Comparison of ENCODE assay signal across 22 cellular contexts in genomic region chr7:120442838-120443237, GRCh38.
DNase-seq lines count a peak whose midpoint lies in the region; ATAC-seq and TF ChIP-seq lines count a peak whose summit lies in the region.
"Had no signal": no experiment of that assay in that cellular context is flagged by ENCODE, and none has a peak within 500 bp of the region (broad histone marks: within the 10 kb centered on the region; RNA-seq: fewer than 3 reads in every experiment).

No MANE protein-coding gene starts in this region.

- no peaks in the 10 kb centered on the region for H3K27me3 Mint-ChIP-seq in activated CD4-positive, alpha-beta T cell treated with anti-CD3 and anti-CD28 coated beads, Interleukin-2, amount 10 ng/mL, durations not matched to agents 24 days and 14 days
- H3K27me3 Mint-ChIP-seq: activated CD8-positive, alpha-beta memory T cell treated with anti-CD3 and anti-CD28 coated beads, Interleukin-2, amount 10 ng/mL, durations not matched to agents 7 days and 5 days had no signal

- H3K27ac ChIP-seq in left lung (no peak overlapping the region), PC-9 (no peak overlapping the region)
- H3K27ac ChIP-seq: ascending aorta, neural progenitor cell, upper lobe of left lung had no signal

- H3K36me3 ChIP-seq in left lung (no peaks in the 10 kb centered on the region), PC-9 (ENCODE audit: low read depth) (no peaks in the 10 kb centered on the region)
- H3K36me3 ChIP-seq: ascending aorta, BE2C, neural progenitor cell, upper lobe of left lung had no signal

- H3K4me3 Mint-ChIP-seq in activated CD4-positive, alpha-beta T cell treated with anti-CD3 and anti-CD28 coated beads, Interleukin-2, amount 10 ng/mL, durations not matched to agents 24 days and 14 days = no peak overlapping the region
- H3K4me3 Mint-ChIP-seq: activated CD8-positive, alpha-beta memory T cell treated with anti-CD3 and anti-CD28 coated beads, Interleukin-2, amount 10 ng/mL, durations not matched to agents 7 days and 5 days; GM23338; neural progenitor cell had no signal

- H3K9me3 ChIP-seq in left lung = no peaks in the 10 kb centered on the region
- no peaks in the 10 kb centered on the region for H3K9me3 ChIP-seq in PC-9 (ENCODE audit: insufficient read depth, low read depth)
- H3K9me3 ChIP-seq: ascending aorta, BE2C, upper lobe of left lung had no signal

- H3K4me1 Mint-ChIP-seq in activated CD4-positive, alpha-beta T cell treated with anti-CD3 and anti-CD28 coated beads, Interleukin-2, amount 10 ng/mL, durations not matched to agents 24 days and 14 days = no peaks in the 10 kb centered on the region
- H3K4me1 Mint-ChIP-seq: activated CD8-positive, alpha-beta memory T cell treated with anti-CD3 and anti-CD28 coated beads, Interleukin-2, amount 10 ng/mL, durations not matched to agents 7 days and 5 days; GM23338 had no signal

- no peak overlapping the region for H3K27ac Mint-ChIP-seq in activated CD4-positive, alpha-beta T cell treated with anti-CD3 and anti-CD28 coated beads, Interleukin-2, amount 10 ng/mL, durations not matched to agents 24 days and 14 days
- H3K27ac Mint-ChIP-seq: activated CD8-positive, alpha-beta memory T cell treated with anti-CD3 and anti-CD28 coated beads, Interleukin-2, amount 10 ng/mL, durations not matched to agents 7 days and 5 days; GM23338; neural progenitor cell had no signal

- no peaks in the 10 kb centered on the region; the same call in 1 of the 2 replicates for H3K9me2 ChIP-seq in PC-9 (ENCODE audit: insufficient read depth)

- H3K9me3 Mint-ChIP-seq in activated CD4-positive, alpha-beta T cell treated with anti-CD3 and anti-CD28 coated beads, Interleukin-2, amount 10 ng/mL, durations not matched to agents 24 days and 14 days = no peaks in the 10 kb centered on the region
- H3K9me3 Mint-ChIP-seq: GM23338, neural progenitor cell had no signal

- intact Hi-C loops in left lung (cut with DNase I) = no loop called here
- intact Hi-C loops in PC-9 (cut with micrococcal nuclease; ENCODE audit: unreplicated experiment) = no loop called here
- intact Hi-C loops in activated CD4-positive, alpha-beta T cell treated with anti-CD3 and anti-CD28 coated beads, Interleukin-2, amount 10 ng/mL, durations not matched to agents 24 days and 14 days (cut with micrococcal nuclease) = no loop called here

- no peaks in the 10 kb centered on the region for H3K4me1 ChIP-seq in left lung
- no peaks in the 10 kb centered on the region for H3K4me1 ChIP-seq in PC-9 (replicated peaks; ENCODE audit: insufficient read depth)
- H3K4me1 ChIP-seq: ascending aorta, BE2C, neural progenitor cell, upper lobe of left lung had no signal

- H2AFZ ChIP-seq in PC-9 = no peak overlapping the region
- H2AFZ ChIP-seq: GM23338, neural progenitor cell had no signal

- H3K27me3 ChIP-seq in left lung (no peaks in the 10 kb centered on the region), PC-9 (ENCODE audit: insufficient read depth, low read depth) (no peaks in the 10 kb centered on the region)
- H3K27me3 ChIP-seq: ascending aorta, BE2C, neural progenitor cell, upper lobe of left lung had no signal

- TF ChIP-seq CTCF in left lung (IDR thresholded peaks at IDR 0.05) = no peak
- no peak for TF ChIP-seq CTCF in PC-9 (conservative IDR thresholded peaks at IDR 0.05)

- no TSS peak for BruUV-seq in PC-9 (replicated peaks; lab: Mats Ljungman, UMichigan)

- H3K4me2 ChIP-seq in PC-9 = no peak overlapping the region
- H3K4me2 ChIP-seq: GM23338, neural progenitor cell had no signal

- H3F3A ChIP-seq in PC-9 (ENCODE audit: insufficient read depth, low read depth) = no peaks in the 10 kb centered on the region

- CTCF ChIA-PET in PC-9 (lab: Charles Lee) = no interaction called here

- peak; percentile 55 for ATAC-seq in GM18907 (IDR thresholded peaks at IDR 0.05; ENCODE audit: unreplicated experiment)
- peak; percentile 24 for ATAC-seq in GM21786 (IDR thresholded peaks at IDR 0.05; ENCODE audit: unreplicated experiment)
- peak; percentile 57 for ATAC-seq in HG03045 (IDR thresholded peaks at IDR 0.05; ENCODE audit: unreplicated experiment)
- ATAC-seq in left lung = peak; percentile 74
- ATAC-seq: activated CD4-positive, CD25-positive, alpha-beta regulatory T cell treated with anti-CD3 and anti-CD28 coated beads, Interleukin-2, amount 50 U/mL, for 24 hours; activated CD8-positive, alpha-beta memory T cell treated with anti-CD3 and anti-CD28 coated beads, Interleukin-2, amount 10 ng/mL, durations not matched to agents 7 days and 5 days; GM23338; stimulated activated naive CD8-positive, alpha-beta T cell treated with anti-CD3 and anti-CD28 coated beads, Interleukin-15, Interleukin-2, amounts not matched to agents 100 U/mL and 50 U/mL, for 24 hours had no signal

- H3K79me2 ChIP-seq in PC-9 (ENCODE audit: low read depth) = no peaks in the 10 kb centered on the region

- H4K20me1 ChIP-seq in PC-9 (ENCODE audit: insufficient read depth) = no peaks in the 10 kb centered on the region

- H3K4me3 ChIP-seq in left lung = no peak overlapping the region
- H3K4me3 ChIP-seq in PC-9 = no peak overlapping the region
- H3K4me3 ChIP-seq: ascending aorta, GM23338, neural progenitor cell, upper lobe of left lung had no signal

- DNase-seq in left lung (no peak), PC-9 (no peak), NCI-H345 (lab: John Stamatoyannopoulos, UW) (no peak)
- no peak for DNase-seq in activated naive CD4-positive, alpha-beta T cell treated with anti-CD3 and anti-CD28 coated beads, Interleukin-2, amount 50 U/mL, for 16 hours
- DNase-seq in activated CD4-positive, alpha-beta T cell treated with anti-CD3 and anti-CD28 coated beads, Interleukin-2, amount 10 ng/mL, durations not matched to agents 24 days and 14 days = no peak
- DNase-seq: activated CD8-positive, alpha-beta memory T cell treated with anti-CD3 and anti-CD28 coated beads, Interleukin-2, amount 10 ng/mL, durations not matched to agents 7 days and 5 days; activated gamma-delta T cell treated with Interleukin-2 at 50 U/mL for 16 hours; BE2C; hippocampal formation; kidney; mesenchymal stem cell; NCI-H146; NCI-H524; stimulated activated naive CD8-positive, alpha-beta T cell treated with anti-CD3 and anti-CD28 coated beads, Interleukin-15, Interleukin-2, amounts not matched to agents 100 U/mL and 50 U/mL, for 24 hours; upper lobe of left lung had no signal

- no peaks in the 10 kb centered on the region for H3K36me3 Mint-ChIP-seq in activated CD4-positive, alpha-beta T cell treated with anti-CD3 and anti-CD28 coated beads, Interleukin-2, amount 10 ng/mL, durations not matched to agents 24 days and 14 days (ENCODE audit: low read depth)
- H3K36me3 Mint-ChIP-seq: activated CD8-positive, alpha-beta memory T cell treated with anti-CD3 and anti-CD28 coated beads, Interleukin-2, amount 10 ng/mL, durations not matched to agents 7 days and 5 days; neural progenitor cell had no signal

- POLR2A ChIA-PET in PC-9 (lab: Charles Lee; ENCODE audit: unreplicated experiment) = no interaction called here

Comparison
In these comparisons a context has a peak if more than half of its experiments do, and no peak if none do; other contexts are left out.
1. ATAC-seq: peak in every context shown above with its lines; median percentile 74 in left lung; 57 in HG03045; 55 in GM18907; 24 in GM21786.